ENCODE assay signal across 7 cellular contexts in the genomic region with DNA sequence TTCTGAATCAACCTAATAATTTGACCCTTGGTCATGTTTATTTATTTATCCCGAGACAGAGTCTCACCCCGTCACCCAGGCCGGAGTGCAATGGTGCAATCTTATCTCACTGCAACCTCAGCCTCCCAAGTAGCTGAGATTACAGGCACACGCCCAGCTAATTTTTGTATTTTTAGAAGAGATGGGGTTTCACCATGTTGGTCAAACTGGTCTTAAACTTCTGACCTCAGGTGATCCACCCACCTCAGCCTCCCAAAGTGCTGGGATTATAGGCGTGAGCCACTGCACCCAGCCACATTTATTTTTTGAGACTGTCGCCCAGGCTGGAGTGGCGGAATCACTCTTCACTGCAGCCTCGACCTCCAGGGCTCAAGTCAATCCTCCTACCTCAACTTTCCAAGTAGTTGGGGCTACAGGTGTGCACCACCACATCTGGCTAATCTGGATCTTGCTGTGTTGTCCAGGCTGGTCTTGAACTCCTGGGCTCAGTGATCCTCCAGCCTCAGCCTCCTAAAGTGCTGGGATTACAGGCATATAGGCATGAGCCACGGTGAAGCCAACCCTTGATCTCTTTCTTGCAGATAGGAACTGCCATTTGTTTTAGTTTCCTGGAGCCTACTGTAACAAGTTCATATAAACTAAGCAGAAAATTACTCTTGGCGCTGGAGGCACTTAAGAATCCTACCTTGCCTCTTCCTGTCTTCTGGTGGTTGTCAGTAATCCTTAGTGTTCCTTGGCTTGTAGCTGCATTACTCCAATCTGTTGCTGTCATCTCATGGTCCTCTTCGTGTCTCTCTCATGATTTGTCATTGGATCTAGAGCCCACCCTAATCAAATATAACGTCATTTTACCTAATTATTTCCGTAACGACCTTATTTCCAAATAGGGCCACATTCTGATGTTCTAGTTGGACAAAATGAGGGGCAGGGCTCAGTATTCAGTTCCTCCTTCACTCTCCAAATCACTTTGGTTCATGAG. TPM values are rescaled to one million over a fixed set of nuclear protein-coding genes. Genes with fewer than 3 reads are reported as not detected.
DNase-seq lines count a peak whose midpoint lies in the region; ATAC-seq and TF ChIP-seq lines count a peak whose summit lies in the region.

No MANE protein-coding gene starts in this region.

- no peaks in the 10 kb centered on the region for H3K27me3 Mint-ChIP-seq in effector memory CD8-positive, alpha-beta T cell
- no peaks in the 10 kb centered on the region for H3K27me3 Mint-ChIP-seq in progenitor cell of endocrine pancreas

- DNase-seq in effector memory CD8-positive, alpha-beta T cell: no peak
- DNase-seq in progenitor cell of endocrine pancreas (ENCODE audit: low spot score, unreplicated experiment): no peak
- no peak for DNase-seq in NCI-H2107 treated with DMSO at 0.1 percent for 48 hours (lab: John Stamatoyannopoulos, UW; ENCODE audit: unreplicated experiment)
- DNase-seq in superior temporal gyrus (ENCODE audit: extremely low spot score): no peak
- DNase-seq in OCI-M2 (lab: John Stamatoyannopoulos, UW; ENCODE audit: unreplicated experiment): no peak

- peaks cover 70% of the 10 kb centered on the region for H3K36me3 Mint-ChIP-seq in effector memory CD8-positive, alpha-beta T cell (ENCODE audit: insufficient read depth)
- H3K36me3 Mint-ChIP-seq in progenitor cell of endocrine pancreas (ENCODE audit: insufficient read depth): peaks cover 17% of the 10 kb centered on the region

- H3K9me3 Mint-ChIP-seq in effector memory CD8-positive, alpha-beta T cell: no peaks in the 10 kb centered on the region
- H3K9me3 Mint-ChIP-seq in progenitor cell of endocrine pancreas (ENCODE audit: low read depth): no peaks in the 10 kb centered on the region

- H3K4me3 Mint-ChIP-seq in effector memory CD8-positive, alpha-beta T cell: peak overlapping the region; percentile 97 to 98
- H3K4me3 Mint-ChIP-seq in progenitor cell of endocrine pancreas (ENCODE audit: low read depth): peak overlapping the region; percentile 100

- H3K4me1 Mint-ChIP-seq in effector memory CD8-positive, alpha-beta T cell (ENCODE audit: low read depth in 2 of 2): peaks cover 59 to 64% of the 10 kb centered on the region in 2 donors
- H3K4me1 Mint-ChIP-seq in progenitor cell of endocrine pancreas (ENCODE audit: low read depth): peaks cover 36% of the 10 kb centered on the region

- peak; percentile 38 for TF ChIP-seq POLR2A in GM19193 (IDR thresholded peaks at IDR 0.05; ENCODE audit: extremely low read depth, insufficient read depth, insufficient read length)

- peak overlapping the region; percentile 99 for H3K27ac Mint-ChIP-seq in effector memory CD8-positive, alpha-beta T cell
- peak overlapping the region; percentile 69 for H3K27ac Mint-ChIP-seq in progenitor cell of endocrine pancreas

- no peak for ATAC-seq in effector memory CD8-positive, alpha-beta T cell (replicated peaks)

- no peak for TF ChIP-seq CTCF in progenitor cell of endocrine pancreas (IDR thresholded peaks at IDR 0.05; ENCODE audit: unreplicated experiment)

TF ChIP-seq in PFSK-1, 5 proteins besides CTCF, POLR2A, EP300 and RAD21:
- TF ChIP-seq FOXP2 (optimal IDR thresholded peaks at IDR 0.05; ENCODE audit: borderline replicate concordance, extremely low read depth, extremely low read length, insufficient read depth) (no peak), POLR2AphosphoS5 (IDR thresholded peaks at IDR 0.05; ENCODE audit: low read depth, low read length) (peak; percentile 15), TAF1 (IDR thresholded peaks at IDR 0.05; ENCODE audit: borderline replicate concordance, insufficient read depth, low read length) (no peak), SIN3A (IDR thresholded peaks at IDR 0.05; ENCODE audit: borderline replicate concordance, insufficient read depth, low read length) (no peak)
- TF ChIP-seq, protein P1, sequence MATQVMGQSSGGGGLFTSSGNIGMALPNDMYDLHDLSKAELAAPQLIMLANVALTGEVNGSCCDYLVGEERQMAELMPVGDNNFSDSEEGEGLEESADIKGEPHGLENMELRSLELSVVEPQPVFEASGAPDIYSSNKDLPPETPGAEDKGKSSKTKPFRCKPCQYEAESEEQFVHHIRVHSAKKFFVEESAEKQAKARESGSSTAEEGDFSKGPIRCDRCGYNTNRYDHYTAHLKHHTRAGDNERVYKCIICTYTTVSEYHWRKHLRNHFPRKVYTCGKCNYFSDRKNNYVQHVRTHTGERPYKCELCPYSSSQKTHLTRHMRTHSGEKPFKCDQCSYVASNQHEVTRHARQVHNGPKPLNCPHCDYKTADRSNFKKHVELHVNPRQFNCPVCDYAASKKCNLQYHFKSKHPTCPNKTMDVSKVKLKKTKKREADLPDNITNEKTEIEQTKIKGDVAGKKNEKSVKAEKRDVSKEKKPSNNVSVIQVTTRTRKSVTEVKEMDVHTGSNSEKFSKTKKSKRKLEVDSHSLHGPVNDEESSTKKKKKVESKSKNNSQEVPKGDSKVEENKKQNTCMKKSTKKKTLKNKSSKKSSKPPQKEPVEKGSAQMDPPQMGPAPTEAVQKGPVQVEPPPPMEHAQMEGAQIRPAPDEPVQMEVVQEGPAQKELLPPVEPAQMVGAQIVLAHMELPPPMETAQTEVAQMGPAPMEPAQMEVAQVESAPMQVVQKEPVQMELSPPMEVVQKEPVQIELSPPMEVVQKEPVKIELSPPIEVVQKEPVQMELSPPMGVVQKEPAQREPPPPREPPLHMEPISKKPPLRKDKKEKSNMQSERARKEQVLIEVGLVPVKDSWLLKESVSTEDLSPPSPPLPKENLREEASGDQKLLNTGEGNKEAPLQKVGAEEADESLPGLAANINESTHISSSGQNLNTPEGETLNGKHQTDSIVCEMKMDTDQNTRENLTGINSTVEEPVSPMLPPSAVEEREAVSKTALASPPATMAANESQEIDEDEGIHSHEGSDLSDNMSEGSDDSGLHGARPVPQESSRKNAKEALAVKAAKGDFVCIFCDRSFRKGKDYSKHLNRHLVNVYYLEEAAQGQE (IDR thresholded peaks at IDR 0.05; ENCODE audit: insufficient read depth in 1 of 2, low read depth in 2 of 2, low read length in 2 of 2): no peak

RNA-seq across cellular contexts. Expression of a gene that starts 2.3 kb away (rescaled TPM):
- 7,537 TPM for polyA plus RNA-seq in PFSK-1 (2012; ENCODE audit: insufficient read length, low read depth)
- total RNA-seq in progenitor cell of endocrine pancreas: 1,974 and 2,131 TPM in 2 replicates

RNA-seq across cellular contexts. Expression of a gene that starts 2.5 kb away (rescaled TPM):
- 41.8 TPM for polyA plus RNA-seq in PFSK-1 (2012; ENCODE audit: insufficient read length, low read depth)
- total RNA-seq in progenitor cell of endocrine pancreas: 77.2 and 81.7 TPM in 2 replicates

RNA-seq across cellular contexts. Expression of a gene that starts 2.7 kb away (rescaled TPM):
- 0.75 TPM for polyA plus RNA-seq in PFSK-1 (2012; ENCODE audit: insufficient read length, low read depth)
- total RNA-seq in progenitor cell of endocrine pancreas: 5.3 and 5.7 TPM in 2 replicates

RNA-seq across cellular contexts. Expression of a gene that starts 14.8 kb away (rescaled TPM):
- 173 TPM for polyA plus RNA-seq in PFSK-1 (2012; ENCODE audit: insufficient read length, low read depth)
- total RNA-seq in progenitor cell of endocrine pancreas: 47.5 and 53.4 TPM in 2 replicates

RNA-seq across cellular contexts. Expression of a gene that starts 15.2 kb away (rescaled TPM):
- polyA plus RNA-seq in PFSK-1 (2012; ENCODE audit: insufficient read length, low read depth): 94.4 TPM
- 46.1 and 52.1 TPM in 2 replicates for total RNA-seq in progenitor cell of endocrine pancreas
